17 cellular contexts compared by ENCODE assay signal in the genomic region with DNA sequence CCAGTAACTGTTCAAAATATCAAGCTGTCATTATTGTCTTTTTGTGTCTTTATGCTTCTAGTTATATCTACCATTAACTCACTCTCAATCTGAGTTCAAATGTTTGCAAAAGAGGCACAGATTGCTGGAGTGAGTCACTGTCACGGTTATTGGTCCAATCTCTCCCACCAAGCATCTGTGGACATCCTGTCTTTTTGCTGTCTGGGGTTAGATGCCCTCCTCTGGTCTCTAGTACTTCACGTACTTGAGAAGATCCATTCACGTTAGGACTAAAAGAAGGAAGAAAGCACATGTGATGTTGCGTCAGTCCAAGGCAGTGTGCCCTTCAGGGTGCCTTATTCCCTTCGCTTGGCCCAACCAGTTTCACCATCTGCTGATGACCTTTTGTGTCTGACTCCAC.
DNase-seq lines count a peak whose midpoint lies in the region; ATAC-seq and TF ChIP-seq lines count a peak whose summit lies in the region.
"Had no signal": no experiment of that assay in that cellular context is flagged by ENCODE, and none has a peak within 500 bp of the region (broad histone marks: within the 10 kb centered on the region; RNA-seq: fewer than 3 reads in every experiment).

No MANE protein-coding gene starts in this region.

- no peak overlapping the region for H3K4me3 ChIP-seq in AG10803 (ENCODE audit: low read length)
- no peak overlapping the region for H3K4me3 ChIP-seq in IMR-90 (ENCODE audit: insufficient read depth, low read depth, low read length)
- H3K4me3 ChIP-seq in cardiac fibroblast (replicated peaks in 1 of 2; ENCODE audit: low read depth in 2 of 2, low read length in 2 of 2), result no peak overlapping the region
- H3K4me3 ChIP-seq: HAP-1 had no signal

- H3K36me3 Mint-ChIP-seq in WTC11, result no peaks in the 10 kb centered on the region

- no peaks in the 10 kb centered on the region for H3K36me3 ChIP-seq in IMR-90 (ENCODE audit: control insufficient read depth, insufficient read depth, low read length)
- H3K36me3 ChIP-seq: HAP-1, neutrophil had no signal

- no peak overlapping the region for H3K27ac Mint-ChIP-seq in WTC11
- H3K27ac Mint-ChIP-seq: activated T-helper 2 cell treated with anti-CD3 and anti-CD28 coated beads, Interferon-gamma antibody, Interleukin-2, Interleukin-4, amounts not matched to agents 10 μg/mL and 5 μg/mL and 100 μg/mL, durations not matched to agents 14 hours and 24 hours and 36 hours; effector memory CD8-positive, alpha-beta T cell had no signal

- H3K27me3 Mint-ChIP-seq in WTC11 (ENCODE audit: low read depth), result no peaks in the 10 kb centered on the region; the same call in 1 of the 2 replicates

- H4K5ac ChIP-seq in IMR-90 (ENCODE audit: low read depth, low read length), result peak overlapping the region; percentile 11

- peak overlapping the region; percentile 2; the same call in 2 of the 3 replicates for H2BK15ac ChIP-seq in IMR-90 (ENCODE audit: low read depth, low read length)

- H3K18ac ChIP-seq in IMR-90 (ENCODE audit: low read depth, low read length), result peak overlapping the region; percentile 46

- no peak overlapping the region for H2AK9ac ChIP-seq in IMR-90 (replicated peaks; ENCODE audit: low read depth, low read length, poor library complexity)

- H3K9me3 ChIP-seq in IMR-90 (ENCODE audit: control insufficient read depth, insufficient read depth, low read length), result no peaks in the 10 kb centered on the region
- H3K9me3 ChIP-seq: neutrophil had no signal

- peak overlapping the region; percentile 22 to 75; a peak in 3 of 4 replicates for H4K8ac ChIP-seq in IMR-90 (ENCODE audit: low read depth in 2 of 2, low read length in 2 of 2)

- no peak for TF ChIP-seq POLR2A in IMR-90 (IDR thresholded peaks at IDR 0.05; ENCODE audit: low read depth, low read length)

- peak overlapping the region; percentile 57; the same call in 1 of the 2 replicates for H3K27ac ChIP-seq in IMR-90 (ENCODE audit: insufficient read depth, low read length)
- H3K27ac ChIP-seq: neutrophil had no signal

- peak overlapping the region; percentile 38; the same call in 1 of the 2 replicates for H3K14ac ChIP-seq in IMR-90 (replicated peaks; ENCODE audit: low read depth, low read length)

- H3K4ac ChIP-seq in IMR-90 (ENCODE audit: low read depth, low read length), result peak overlapping the region; percentile 64

- no peaks in the 10 kb centered on the region for H3K79me1 ChIP-seq in IMR-90 (ENCODE audit: low read depth in 1 of 2, low read length in 2 of 2)

- dilution Hi-C loops in IMR-90 (cut with HindIII; ENCODE audit: low sequenced_read_pairs, unreplicated experiment), result no loop called here

- H3K4me2 ChIP-seq in IMR-90 (ENCODE audit: low read depth, low read length), result no peak overlapping the region

- no peaks in the 10 kb centered on the region for H3K9me1 ChIP-seq in IMR-90 (ENCODE audit: insufficient read depth, low read length)

- TF ChIP-seq RAD21 in IMR-90 (IDR thresholded peaks at IDR 0.05; ENCODE audit: low read length), result no peak

- H3K4me3 Mint-ChIP-seq in WTC11, result no peak overlapping the region
- H3K4me3 Mint-ChIP-seq: effector memory CD8-positive, alpha-beta T cell had no signal

- H2BK5ac ChIP-seq in IMR-90 (ENCODE audit: low read depth, low read length, poor library complexity, severe bottlenecking), result peak overlapping the region; percentile 61

- H3K56ac ChIP-seq in IMR-90 (ENCODE audit: extremely low read depth, insufficient read depth, low read length), result no peak overlapping the region

- intact Hi-C loops in IMR-90 (cut with micrococcal nuclease), result no loop called here

- ATAC-seq in IMR-90 (ENCODE audit: low read depth) (peak; percentile 30), HG02763 (IDR thresholded peaks at IDR 0.05; ENCODE audit: unreplicated experiment) (no peak), WTC11 (no peak), GM18909 (IDR thresholded peaks at IDR 0.05; ENCODE audit: poor library complexity, unreplicated experiment) (no peak)
- ATAC-seq in stimulated activated naive CD8-positive, alpha-beta T cell treated with anti-CD3 and anti-CD28 coated beads, Interleukin-15, Interleukin-2, amounts not matched to agents 100 U/mL and 50 U/mL, for 24 hours, result no peak
- ATAC-seq: activated CD4-positive, CD25-positive, alpha-beta regulatory T cell treated with anti-CD3 and anti-CD28 coated beads, Interleukin-2, amount 50 U/mL, for 24 hours; effector memory CD8-positive, alpha-beta T cell had no signal

- BruUV-seq in IMR-90 (replicated peaks; lab: Mats Ljungman, UMichigan), result no TSS peak

- CTCF ChIA-PET in IMR-90 (lab: Yijun Ruan, JAX) (no interaction called here), WTC11 (lab: Charles Lee) (no interaction called here)

- H3K9ac ChIP-seq in IMR-90 (ENCODE audit: low read depth, low read length), result no peak overlapping the region

- peak overlapping the region; percentile 68; the same call in 1 of the 2 replicates for H2AK5ac ChIP-seq in IMR-90 (ENCODE audit: low read depth, low read length)

- peaks cover 3% of the 10 kb centered on the region; the same call in 1 of the 2 replicates for H3K4me1 Mint-ChIP-seq in WTC11

- peaks cover 7% of the 10 kb centered on the region for H3K4me1 ChIP-seq in IMR-90 (ENCODE audit: control insufficient read depth, insufficient read depth, low read length)
- H3K4me1 ChIP-seq: HAP-1 had no signal

- no peak overlapping the region for H2AFZ ChIP-seq in IMR-90 (replicated peaks; ENCODE audit: low read length, poor library complexity)

- no CpG with 5 or more reads among the region's 5 CpGs for WGBS in IMR-90 (ENCODE audit: extremely low coverage in 2 of 2, insufficient read length in 1 of 2), 2 experiments

- H2BK20ac ChIP-seq in IMR-90 (ENCODE audit: low read depth, low read length), result peak overlapping the region; percentile 69; the same call in 1 of the 2 replicates

- POLR2A ChIA-PET in IMR-90 (lab: Charles Lee; ENCODE audit: unreplicated experiment), result interaction anchor here (0.5 kb wide), 1 partner anchor 158 kb away, joined by 3 read pairs; no protein-coding TSS in a partner anchor
- POLR2A ChIA-PET in WTC11 (lab: Charles Lee), result no interaction called here

- peak overlapping the region; percentile 80 for H2BK120ac ChIP-seq in IMR-90 (ENCODE audit: low read depth, low read length)

- DNase-seq in AG10803 (ENCODE audit: low read depth) (peak; percentile 74), IMR-90 (no peak), cardiac fibroblast (ENCODE audit: low read depth in 2 of 2) (peak; percentile 19 to 40), kidney tubule cell (ENCODE audit: low spot score) (peak; percentile 14), WTC11 (ENCODE audit: low spot score) (no peak)
- DNase-seq in stimulated activated naive CD8-positive, alpha-beta T cell treated with anti-CD3 and anti-CD28 coated beads, Interleukin-15, Interleukin-2, amounts not matched to agents 100 U/mL and 50 U/mL, for 24 hours, result no peak
- DNase-seq: AML-193; effector memory CD8-positive, alpha-beta T cell; NCI-H187; NCI-H510A treated with DMSO at 0.1 percent for 48 hours; stimulated activated CD4-positive, alpha-beta T cell treated with anti-CD3 and anti-CD28 coated beads, Interleukin-2, amount 100 ng/mL, for 48 hours had no signal

- in situ Hi-C loops in IMR-90 (cut with MboI; ENCODE audit: low sequenced_read_pairs), result loop anchor here (5.0 kb wide), 1 partner anchor 75 kb away; no protein-coding TSS in a partner anchor

- H3K9me3 Mint-ChIP-seq in WTC11, result no peaks in the 10 kb centered on the region
- H3K9me3 Mint-ChIP-seq: activated T-helper 2 cell treated with anti-CD3 and anti-CD28 coated beads, Interferon-gamma antibody, Interleukin-2, Interleukin-4, amounts not matched to agents 10 μg/mL and 5 μg/mL and 100 μg/mL, durations not matched to agents 14 hours and 24 hours and 36 hours; effector memory CD8-positive, alpha-beta T cell had no signal

- H3K23ac ChIP-seq in IMR-90 (ENCODE audit: low read depth, low read length), result no peak overlapping the region

- no peaks in the 10 kb centered on the region for H3K27me3 ChIP-seq in IMR-90 (ENCODE audit: control insufficient read depth, insufficient read depth, low read length)
- H3K27me3 ChIP-seq: neutrophil had no signal

- TF ChIP-seq CTCF in AG10803 (conservative IDR thresholded peaks at IDR 0.05; ENCODE audit: low read length) (peak; percentile 9; the same call in 1 of the 2 replicates), IMR-90 (conservative IDR thresholded peaks at IDR 0.05; ENCODE audit: low read depth, low read length) (no peak), cardiac fibroblast (IDR thresholded peaks at IDR 0.05; ENCODE audit: low read depth, low read length) (no peak), WTC11 (IDR thresholded peaks at IDR 0.05) (no peak)

- H4K20me1 ChIP-seq in IMR-90 (ENCODE audit: insufficient read depth, low read length), result no peaks in the 10 kb centered on the region

- H4K91ac ChIP-seq in IMR-90 (ENCODE audit: insufficient read depth, low read depth, low read length), result peak overlapping the region; percentile 34; the same call in 1 of the 2 replicates

TF ChIP-seq in IMR-90, 13 proteins besides CTCF, POLR2A, EP300 and RAD21:
- TF ChIP-seq NFE2L2 (IDR thresholded peaks at IDR 0.05; ENCODE audit: low read depth, low read length), result no peak
- TF ChIP-seq, protein P1, sequence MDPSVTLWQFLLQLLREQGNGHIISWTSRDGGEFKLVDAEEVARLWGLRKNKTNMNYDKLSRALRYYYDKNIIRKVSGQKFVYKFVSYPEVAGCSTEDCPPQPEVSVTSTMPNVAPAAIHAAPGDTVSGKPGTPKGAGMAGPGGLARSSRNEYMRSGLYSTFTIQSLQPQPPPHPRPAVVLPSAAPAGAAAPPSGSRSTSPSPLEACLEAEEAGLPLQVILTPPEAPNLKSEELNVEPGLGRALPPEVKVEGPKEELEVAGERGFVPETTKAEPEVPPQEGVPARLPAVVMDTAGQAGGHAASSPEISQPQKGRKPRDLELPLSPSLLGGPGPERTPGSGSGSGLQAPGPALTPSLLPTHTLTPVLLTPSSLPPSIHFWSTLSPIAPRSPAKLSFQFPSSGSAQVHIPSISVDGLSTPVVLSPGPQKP (IDR thresholded peaks at IDR 0.05; ENCODE audit: borderline replicate concordance, low read depth, low read length), result no peak

TF ChIP-seq in WTC11, 78 proteins besides CTCF, POLR2A, EP300 and RAD21 (continues in another document):
- TF ChIP-seq, protein P2, sequence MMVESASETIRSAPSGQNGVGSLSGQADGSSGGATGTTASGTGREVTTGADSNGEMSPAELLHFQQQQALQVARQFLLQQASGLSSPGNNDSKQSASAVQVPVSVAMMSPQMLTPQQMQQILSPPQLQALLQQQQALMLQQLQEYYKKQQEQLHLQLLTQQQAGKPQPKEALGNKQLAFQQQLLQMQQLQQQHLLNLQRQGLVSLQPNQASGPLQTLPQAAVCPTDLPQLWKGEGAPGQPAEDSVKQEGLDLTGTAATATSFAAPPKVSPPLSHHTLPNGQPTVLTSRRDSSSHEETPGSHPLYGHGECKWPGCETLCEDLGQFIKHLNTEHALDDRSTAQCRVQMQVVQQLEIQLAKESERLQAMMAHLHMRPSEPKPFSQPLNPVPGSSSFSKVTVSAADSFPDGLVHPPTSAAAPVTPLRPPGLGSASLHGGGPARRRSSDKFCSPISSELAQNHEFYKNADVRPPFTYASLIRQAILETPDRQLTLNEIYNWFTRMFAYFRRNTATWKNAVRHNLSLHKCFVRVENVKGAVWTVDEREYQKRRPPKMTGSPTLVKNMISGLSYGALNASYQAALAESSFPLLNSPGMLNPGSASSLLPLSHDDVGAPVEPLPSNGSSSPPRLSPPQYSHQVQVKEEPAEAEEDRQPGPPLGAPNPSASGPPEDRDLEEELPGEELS (CRISPR knock-in tag; IDR thresholded peaks at IDR 0.05), result no peak
- no peak for TF ChIP-seq ESRRA (CRISPR knock-in tag; IDR thresholded peaks at IDR 0.05; ENCODE audit: borderline replicate concordance)

Comparison
In these comparisons a context has a peak if more than half of its experiments do, and no peak if none do; other contexts are left out.
1. DNase-seq: peak in AG10803 (single experiment), cardiac fibroblast (2 of 2) and kidney tubule cell (single experiment); none in IMR-90 (single experiment), WTC11 (single experiment) and stimulated activated naive CD8-positive, alpha-beta T cell treated with anti-CD3 and anti-CD28 coated beads, Interleukin-15, Interleukin-2, amounts not matched to agents 100 U/mL and 50 U/mL, for 24 hours (single experiment).